Comparison of ENCODE assay signal across 12 cellular contexts in the genomic region with DNA sequence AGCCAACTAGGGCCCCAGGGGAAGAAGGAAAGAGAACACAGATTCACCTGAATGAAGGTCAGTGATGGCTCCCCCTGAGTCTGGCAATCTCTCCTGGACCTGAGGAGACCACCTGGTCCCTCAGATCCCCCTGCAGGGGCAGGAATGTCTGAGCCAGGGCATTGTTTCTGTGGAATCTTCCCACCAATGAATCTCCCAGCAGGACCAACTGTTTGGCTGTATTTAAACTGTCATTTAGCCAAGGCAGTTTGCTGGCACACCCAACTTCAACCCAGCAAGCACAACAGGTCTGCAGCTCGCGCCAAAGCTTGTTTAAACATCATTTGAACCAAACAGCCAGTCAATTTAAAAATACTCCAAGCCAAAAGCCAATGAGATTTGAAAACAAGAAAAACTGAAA.
DNase-seq lines count a peak whose midpoint lies in the region; ATAC-seq and TF ChIP-seq lines count a peak whose summit lies in the region.
"Had no signal": no experiment of that assay in that cellular context is flagged by ENCODE, and none has a peak within 500 bp of the region (broad histone marks: within the 10 kb centered on the region; RNA-seq: fewer than 3 reads in every experiment).

No MANE protein-coding gene starts in this region.

- H3K27ac ChIP-seq in skeletal muscle tissue (ENCODE audit: low read depth, low read length), result peak overlapping the region; percentile 78

- H3K4me1 ChIP-seq in adipocyte (ENCODE audit: control insufficient read depth, insufficient read depth, low read length), result peaks cover 60% of the 10 kb centered on the region
- peaks cover 59 to 80% (median 72%) of the 10 kb centered on the region in 3 donors for H3K4me1 ChIP-seq in skeletal muscle tissue (ENCODE audit: control insufficient read depth in 3 of 3, insufficient read depth in 3 of 3, low read length in 3 of 3)

- no peak; the same call in 1 of the 2 replicates for TF ChIP-seq RAD21 in Ishikawa (IDR thresholded peaks at IDR 0.05; ENCODE audit: low read depth)

- H3K27me3 ChIP-seq in adipocyte (replicated peaks; ENCODE audit: control insufficient read depth, insufficient read depth, low read length), result no peaks in the 10 kb centered on the region
- H3K27me3 ChIP-seq in skeletal muscle tissue (ENCODE audit: control insufficient read depth in 3 of 3, insufficient read depth in 3 of 3, low read length in 3 of 3), result no peaks in the 10 kb centered on the region

- peak; percentile 94 for TF ChIP-seq EP300 in Ishikawa (IDR thresholded peaks at IDR 0.05; ENCODE audit: borderline replicate concordance)

- H3K9me3 ChIP-seq in adipocyte (ENCODE audit: control insufficient read depth, low read length), result no peaks in the 10 kb centered on the region
- H3K9me3 ChIP-seq in skeletal muscle tissue (ENCODE audit: control insufficient read depth in 3 of 3, low read length in 3 of 3), result no peaks in the 10 kb centered on the region

- H3K9ac ChIP-seq in adipocyte (ENCODE audit: low read length), result peak overlapping the region; percentile 0
- H3K9ac ChIP-seq in skeletal muscle tissue (ENCODE audit: low read depth in 1 of 3, low read length in 3 of 3), result peak overlapping the region; percentile 32 to 73 (median 68)

- peaks cover 8% of the 10 kb centered on the region for H3K27me3 Mint-ChIP-seq in activated T-helper 17 cell treated with anti-CD3 and anti-CD28 coated beads, Interleukin-2, amount 50 U/mL, for 72 hours

- H3K27ac Mint-ChIP-seq in activated T-helper 17 cell treated with anti-CD3 and anti-CD28 coated beads, Interleukin-2, amount 50 U/mL, for 72 hours, result no peak overlapping the region

- H3K4me3 ChIP-seq in adipocyte (ENCODE audit: low read length) (no peak overlapping the region), skeletal muscle tissue (ENCODE audit: low read length in 3 of 3) (peak overlapping the region in 1 of 3 donors; percentile 18)

- DNase-seq in adipocyte (ENCODE audit: low read depth) (no peak), left ventricle myocardium superior (peak; percentile 49), NCI-H2196 (lab: John Stamatoyannopoulos, UW; ENCODE audit: unreplicated experiment) (no peak)
- DNase-seq: activated T-cell treated with anti-CD3 and anti-CD28 coated beads, Interleukin-2, amount 50 U/mL, for 1 hour; DMS53; HCEC 1CT; T-helper 2 cell had no signal

- peak; percentile 45 for ATAC-seq in left ventricle myocardium superior
- ATAC-seq in HG02938 (IDR thresholded peaks at IDR 0.05; ENCODE audit: unreplicated experiment), result no peak
- ATAC-seq in activated T-helper 17 cell treated with anti-CD3 and anti-CD28 coated beads, Interleukin-2, amount 50 U/mL, for 72 hours (replicated peaks), result no peak
- no peak for ATAC-seq in GM21423 (IDR thresholded peaks at IDR 0.05; ENCODE audit: unreplicated experiment)

- H3K4me3 Mint-ChIP-seq in activated T-helper 17 cell treated with anti-CD3 and anti-CD28 coated beads, Interleukin-2, amount 50 U/mL, for 72 hours, result no peak overlapping the region

- intact Hi-C loops in left ventricle myocardium superior (cut with micrococcal nuclease), result no loop called here

- H3K4me1 Mint-ChIP-seq in activated T-helper 17 cell treated with anti-CD3 and anti-CD28 coated beads, Interleukin-2, amount 50 U/mL, for 72 hours, result no peaks in the 10 kb centered on the region

- no peaks in the 10 kb centered on the region for H3K36me3 Mint-ChIP-seq in activated T-helper 17 cell treated with anti-CD3 and anti-CD28 coated beads, Interleukin-2, amount 50 U/mL, for 72 hours (ENCODE audit: low read depth)

- H3K9me3 Mint-ChIP-seq in activated T-helper 17 cell treated with anti-CD3 and anti-CD28 coated beads, Interleukin-2, amount 50 U/mL, for 72 hours, result no peaks in the 10 kb centered on the region

- H3K36me3 ChIP-seq in adipocyte (ENCODE audit: control insufficient read depth, insufficient read depth, low read length, severe bottlenecking) (no peaks in the 10 kb centered on the region), skeletal muscle tissue (ENCODE audit: control insufficient read depth in 3 of 3, insufficient read depth in 3 of 3, low read length in 3 of 3) (no peaks in the 10 kb centered on the region)

TF ChIP-seq in Ishikawa, 13 proteins besides CTCF, POLR2A, EP300 and RAD21:
- TF ChIP-seq CEBPB (IDR thresholded peaks at IDR 0.05) (no peak; the same call in 1 of the 2 replicates), ZBTB7A (IDR thresholded peaks at IDR 0.05; ENCODE audit: low read depth) (0 out of 2 replicates have a peak, but pooled peaks have one; percentile 57), NFIC (IDR thresholded peaks at IDR 0.05) (peak; percentile 92), CREB1 (IDR thresholded peaks at IDR 0.05; ENCODE audit: low read depth) (no peak), YY1 (IDR thresholded peaks at IDR 0.05; ENCODE audit: low read depth) (no peak), TCF12 (IDR thresholded peaks at IDR 0.05; ENCODE audit: low read depth) (peak; percentile 95), EGR1 (IDR thresholded peaks at IDR 0.05) (no peak), FOXM1 (IDR thresholded peaks at IDR 0.05; ENCODE audit: borderline replicate concordance, low read depth) (peak; percentile 99), TAF1 (IDR thresholded peaks at IDR 0.05; ENCODE audit: low read depth) (no peak), TEAD4 (IDR thresholded peaks at IDR 0.05) (peak; percentile 91)
- TF ChIP-seq, protein P1, sequence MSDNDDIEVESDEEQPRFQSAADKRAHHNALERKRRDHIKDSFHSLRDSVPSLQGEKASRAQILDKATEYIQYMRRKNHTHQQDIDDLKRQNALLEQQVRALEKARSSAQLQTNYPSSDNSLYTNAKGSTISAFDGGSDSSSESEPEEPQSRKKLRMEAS (IDR thresholded peaks at IDR 0.05), result peak; percentile 53; the same call in 1 of the 2 replicates
- TF ChIP-seq, protein P2, sequence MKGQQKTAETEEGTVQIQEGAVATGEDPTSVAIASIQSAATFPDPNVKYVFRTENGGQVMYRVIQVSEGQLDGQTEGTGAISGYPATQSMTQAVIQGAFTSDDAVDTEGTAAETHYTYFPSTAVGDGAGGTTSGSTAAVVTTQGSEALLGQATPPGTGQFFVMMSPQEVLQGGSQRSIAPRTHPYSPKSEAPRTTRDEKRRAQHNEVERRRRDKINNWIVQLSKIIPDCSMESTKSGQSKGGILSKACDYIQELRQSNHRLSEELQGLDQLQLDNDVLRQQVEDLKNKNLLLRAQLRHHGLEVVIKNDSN (IDR thresholded peaks at IDR 0.05), result no peak
- TF ChIP-seq, protein P3, sequence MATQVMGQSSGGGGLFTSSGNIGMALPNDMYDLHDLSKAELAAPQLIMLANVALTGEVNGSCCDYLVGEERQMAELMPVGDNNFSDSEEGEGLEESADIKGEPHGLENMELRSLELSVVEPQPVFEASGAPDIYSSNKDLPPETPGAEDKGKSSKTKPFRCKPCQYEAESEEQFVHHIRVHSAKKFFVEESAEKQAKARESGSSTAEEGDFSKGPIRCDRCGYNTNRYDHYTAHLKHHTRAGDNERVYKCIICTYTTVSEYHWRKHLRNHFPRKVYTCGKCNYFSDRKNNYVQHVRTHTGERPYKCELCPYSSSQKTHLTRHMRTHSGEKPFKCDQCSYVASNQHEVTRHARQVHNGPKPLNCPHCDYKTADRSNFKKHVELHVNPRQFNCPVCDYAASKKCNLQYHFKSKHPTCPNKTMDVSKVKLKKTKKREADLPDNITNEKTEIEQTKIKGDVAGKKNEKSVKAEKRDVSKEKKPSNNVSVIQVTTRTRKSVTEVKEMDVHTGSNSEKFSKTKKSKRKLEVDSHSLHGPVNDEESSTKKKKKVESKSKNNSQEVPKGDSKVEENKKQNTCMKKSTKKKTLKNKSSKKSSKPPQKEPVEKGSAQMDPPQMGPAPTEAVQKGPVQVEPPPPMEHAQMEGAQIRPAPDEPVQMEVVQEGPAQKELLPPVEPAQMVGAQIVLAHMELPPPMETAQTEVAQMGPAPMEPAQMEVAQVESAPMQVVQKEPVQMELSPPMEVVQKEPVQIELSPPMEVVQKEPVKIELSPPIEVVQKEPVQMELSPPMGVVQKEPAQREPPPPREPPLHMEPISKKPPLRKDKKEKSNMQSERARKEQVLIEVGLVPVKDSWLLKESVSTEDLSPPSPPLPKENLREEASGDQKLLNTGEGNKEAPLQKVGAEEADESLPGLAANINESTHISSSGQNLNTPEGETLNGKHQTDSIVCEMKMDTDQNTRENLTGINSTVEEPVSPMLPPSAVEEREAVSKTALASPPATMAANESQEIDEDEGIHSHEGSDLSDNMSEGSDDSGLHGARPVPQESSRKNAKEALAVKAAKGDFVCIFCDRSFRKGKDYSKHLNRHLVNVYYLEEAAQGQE (IDR thresholded peaks at IDR 0.05; ENCODE audit: low read depth), result no peak
